Comparison of ENCODE assay signal across 1 cellular context in the genomic region with DNA sequence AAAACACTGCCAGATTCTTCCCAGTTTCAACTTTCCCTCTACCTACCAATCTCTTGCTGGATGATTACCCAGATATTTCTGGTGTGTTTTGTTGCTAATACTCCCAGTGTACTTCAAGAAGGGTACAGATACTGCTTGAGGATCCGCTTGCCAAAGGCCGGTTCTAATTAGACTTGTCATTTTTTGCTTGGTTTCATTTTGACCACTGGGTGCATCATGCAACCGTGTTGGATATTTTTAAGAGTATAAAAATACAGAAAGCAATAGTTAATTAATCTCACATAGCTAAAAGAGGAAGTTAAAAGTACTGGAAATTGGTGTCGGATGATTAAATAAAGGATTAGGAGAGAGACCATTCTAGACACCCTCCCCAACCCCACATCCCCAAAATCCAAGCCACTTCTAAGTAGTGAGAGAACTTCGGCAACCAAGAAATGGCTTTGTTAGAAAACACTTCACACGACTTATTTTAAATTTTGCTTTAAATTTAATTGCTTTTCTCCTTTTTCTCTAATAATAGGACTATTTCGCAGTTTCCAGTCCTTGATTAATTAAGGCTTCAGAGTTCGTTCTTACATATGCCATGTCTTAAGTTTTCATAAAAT.
TF ChIP-seq lines count a peak whose summit lies in the region.

No MANE protein-coding gene starts in this region.

TF ChIP-seq in GM12878, 131 proteins besides CTCF, POLR2A, EP300 and RAD21 (continued from another document):
- TF ChIP-seq, protein P1, sequence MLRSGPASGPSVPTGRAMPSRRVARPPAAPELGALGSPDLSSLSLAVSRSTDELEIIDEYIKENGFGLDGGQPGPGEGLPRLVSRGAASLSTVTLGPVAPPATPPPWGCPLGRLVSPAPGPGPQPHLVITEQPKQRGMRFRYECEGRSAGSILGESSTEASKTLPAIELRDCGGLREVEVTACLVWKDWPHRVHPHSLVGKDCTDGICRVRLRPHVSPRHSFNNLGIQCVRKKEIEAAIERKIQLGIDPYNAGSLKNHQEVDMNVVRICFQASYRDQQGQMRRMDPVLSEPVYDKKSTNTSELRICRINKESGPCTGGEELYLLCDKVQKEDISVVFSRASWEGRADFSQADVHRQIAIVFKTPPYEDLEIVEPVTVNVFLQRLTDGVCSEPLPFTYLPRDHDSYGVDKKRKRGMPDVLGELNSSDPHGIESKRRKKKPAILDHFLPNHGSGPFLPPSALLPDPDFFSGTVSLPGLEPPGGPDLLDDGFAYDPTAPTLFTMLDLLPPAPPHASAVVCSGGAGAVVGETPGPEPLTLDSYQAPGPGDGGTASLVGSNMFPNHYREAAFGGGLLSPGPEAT (IDR thresholded peaks at IDR 0.05; ENCODE audit: low read depth), result 0 out of 2 replicates have a peak, but pooled peaks have one; percentile 3
- 0 out of 2 replicates have a peak, but pooled peaks have one; percentile 20 for TF ChIP-seq NFIC (IDR thresholded peaks at IDR 0.05; ENCODE audit: low read depth, low read length)
- TF ChIP-seq CREB1 (IDR thresholded peaks at IDR 0.05; ENCODE audit: low read depth), result no peak
